27 cellular contexts compared by ENCODE assay signal in the genomic region with DNA sequence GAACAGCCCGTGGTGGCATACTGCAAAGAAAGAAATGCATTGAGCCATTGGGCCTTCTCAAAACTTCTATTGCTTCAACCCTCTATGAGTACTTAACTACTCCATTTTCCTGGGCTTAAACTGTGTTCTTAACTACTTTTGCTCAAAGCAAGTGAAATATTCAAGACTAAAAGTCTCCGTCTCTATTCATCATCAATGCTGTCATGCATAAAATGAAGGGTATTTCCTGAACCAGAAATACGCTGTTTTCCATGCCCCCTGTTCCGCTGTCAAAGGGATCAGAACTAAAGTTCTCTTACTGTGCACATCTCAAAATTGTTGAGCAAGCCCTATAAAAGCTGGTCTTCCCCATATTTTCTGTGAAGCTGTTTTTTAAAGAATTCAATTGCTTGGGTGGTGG. TPM values are rescaled to one million over a fixed set of nuclear protein-coding genes. Genes with fewer than 3 reads are reported as not detected.
DNase-seq lines count a peak whose midpoint lies in the region; ATAC-seq and TF ChIP-seq lines count a peak whose summit lies in the region.
"Had no signal": no experiment of that assay in that cellular context is flagged by ENCODE, and none has a peak within 500 bp of the region (broad histone marks: within the 10 kb centered on the region; RNA-seq: fewer than 3 reads in every experiment).

No MANE protein-coding gene starts in this region.

- H3K36me3 ChIP-seq in SK-N-MC (ENCODE audit: insufficient read depth, low read length) (peaks cover 24% of the 10 kb centered on the region), tibial artery (peaks cover 8 to 23% (median 19%) of the 10 kb centered on the region in 3 donors), SK-N-SH (replicated peaks in 1 of 2; ENCODE audit: control insufficient read depth in 1 of 2, insufficient read depth in 2 of 2, low read length in 1 of 2) (peaks cover 9 to 17% of the 10 kb centered on the region in 2 experiments)

- peaks cover 43% of the 10 kb centered on the region for H3K4me1 ChIP-seq in foreskin keratinocyte
- peaks cover 0 to 53% (median 34%) of the 10 kb centered on the region in 4 donors for H3K4me1 ChIP-seq in tibial artery
- peaks cover 0 to 43% of the 10 kb centered on the region in 2 experiments; a peak in 2 of 4 replicates for H3K4me1 ChIP-seq in SK-N-SH (ENCODE audit: control insufficient read depth in 1 of 2, insufficient read depth in 2 of 2, low read depth in 1 of 2, low read length in 1 of 2)

- H3K27ac Mint-ChIP-seq in activated naive CD4-positive, alpha-beta T cell treated with anti-CD3 and anti-CD28 coated beads, Interleukin-2, amount 50 U/mL, for 24 hours = peak overlapping the region; percentile 86
- no peak overlapping the region for H3K27ac Mint-ChIP-seq in activated naive CD4-positive, alpha-beta T cell treated with anti-CD3 and anti-CD28 coated beads, Interleukin-2, amount 10 ng/mL, durations not matched to agents 7 days and 5 days
- H3K27ac Mint-ChIP-seq: activated naive CD8-positive, alpha-beta T cell treated with anti-CD3 and anti-CD28 coated beads, Interleukin-2, amount 10 ng/mL, durations not matched to agents 7 days and 5 days had no signal

- H3K4me3 Mint-ChIP-seq in activated naive CD4-positive, alpha-beta T cell treated with anti-CD3 and anti-CD28 coated beads, Interleukin-2, amount 50 U/mL, for 24 hours = no peak overlapping the region
- H3K4me3 Mint-ChIP-seq in activated naive CD4-positive, alpha-beta T cell treated with anti-CD3 and anti-CD28 coated beads, Interleukin-2, amount 10 ng/mL, durations not matched to agents 7 days and 5 days = no peak overlapping the region
- H3K4me3 Mint-ChIP-seq: activated naive CD8-positive, alpha-beta T cell treated with anti-CD3 and anti-CD28 coated beads, Interleukin-2, amount 10 ng/mL, durations not matched to agents 7 days and 5 days; brain; CD4-positive, CD25-positive, alpha-beta regulatory T cell had no signal

- no peak overlapping the region for H3K4me2 ChIP-seq in SK-N-SH
- H3K4me2 ChIP-seq: KMS-11 had no signal

- no peak for TF ChIP-seq RAD21 in SK-N-SH (IDR thresholded peaks at IDR 0.05; ENCODE audit: low read length)

- intact Hi-C loops in tibial artery (cut with DNase I; ENCODE audit: low total_unique reads) = no loop called here

- ATAC-seq in foreskin keratinocyte = no peak
- ATAC-seq: heart left ventricle, left colon had no signal

- CTCF ChIA-PET in activated naive CD4-positive, alpha-beta T cell treated with anti-CD3 and anti-CD28 coated beads, Interleukin-2, amount 10 ng/mL, durations not matched to agents 7 days and 5 days (lab: Charles Lee) = interaction anchor here (1.1 kb wide), 1 partner anchor 21 kb away, joined by 3 read pairs; no protein-coding TSS in a partner anchor
- CTCF ChIA-PET in SK-N-SH (lab: Yijun Ruan, JAX) = interaction anchor here (2.0 kb wide), 1 partner anchor 21 kb away, joined by 10 read pairs; no protein-coding TSS in a partner anchor

- POLR2A ChIA-PET in SK-N-SH (lab: Yijun Ruan, JAX) = no interaction called here

- TF ChIP-seq EP300 in SK-N-SH (IDR thresholded peaks at IDR 0.05; ENCODE audit: borderline replicate concordance in 1 of 2, low read depth in 1 of 2, low read length in 1 of 2) = no peak

- H3K4me3 ChIP-seq in SK-N-MC (peak overlapping the region; percentile 44), tibial artery (no peak overlapping the region), SK-N-SH (ENCODE audit: low read depth in 2 of 2, low read length in 1 of 2) (no peak overlapping the region)
- H3K4me3 ChIP-seq: HAP-1, heart left ventricle had no signal

- H3K27me3 ChIP-seq in foreskin keratinocyte (no peaks in the 10 kb centered on the region), tibial artery (no peaks in the 10 kb centered on the region), SK-N-SH (ENCODE audit: insufficient read depth) (no peaks in the 10 kb centered on the region)
- H3K27me3 ChIP-seq: heart left ventricle had no signal

- DNase-seq in activated naive CD4-positive, alpha-beta T cell treated with anti-CD3 and anti-CD28 coated beads, Interleukin-2, amount 10 ng/mL, durations not matched to agents 7 days and 5 days = no peak
- DNase-seq in SK-N-MC (ENCODE audit: low read depth, low spot score) = peak; percentile 80
- DNase-seq in foreskin keratinocyte = no peak
- DNase-seq in tibial artery = no peak
- DNase-seq in A172 (ENCODE audit: low spot score) = no peak
- DNase-seq in SK-N-SH = no peak
- DNase-seq in NCI-H510A (lab: John Stamatoyannopoulos, UW) = no peak
- DNase-seq: activated naive CD8-positive, alpha-beta T cell treated with anti-CD3 and anti-CD28 coated beads, Interleukin-2, amount 10 ng/mL, durations not matched to agents 7 days and 5 days; CD4-positive, CD25-positive, alpha-beta regulatory T cell; heart left ventricle; left colon; mesendoderm; NCI-H146; NCI-H2171 treated with DMSO at 0.1 percent for 48 hours; NCI-H69; nucleus accumbens; RPMI8226 had no signal

- H3K9me2 ChIP-seq in SK-N-SH = no peaks in the 10 kb centered on the region

- H3K9ac ChIP-seq in SK-N-MC (ENCODE audit: insufficient read length) (no peak overlapping the region), SK-N-SH (no peak overlapping the region)
- H3K9ac ChIP-seq: KMS-11 had no signal

- H3K9me3 ChIP-seq in SK-N-MC (ENCODE audit: low read depth, low read length) = no peaks in the 10 kb centered on the region
- H3K9me3 ChIP-seq in tibial artery = no peaks in the 10 kb centered on the region
- H3K9me3 ChIP-seq in SK-N-SH = no peaks in the 10 kb centered on the region
- H3K9me3 ChIP-seq: HAP-1, heart left ventricle had no signal

- H3K27me3 Mint-ChIP-seq in activated naive CD4-positive, alpha-beta T cell treated with anti-CD3 and anti-CD28 coated beads, Interleukin-2, amount 50 U/mL, for 24 hours = no peaks in the 10 kb centered on the region
- no peaks in the 10 kb centered on the region for H3K27me3 Mint-ChIP-seq in activated naive CD4-positive, alpha-beta T cell treated with anti-CD3 and anti-CD28 coated beads, Interleukin-2, amount 10 ng/mL, durations not matched to agents 7 days and 5 days
- H3K27me3 Mint-ChIP-seq: activated naive CD8-positive, alpha-beta T cell treated with anti-CD3 and anti-CD28 coated beads, Interleukin-2, amount 10 ng/mL, durations not matched to agents 7 days and 5 days; brain; CD4-positive, CD25-positive, alpha-beta regulatory T cell had no signal

- H2AFZ ChIP-seq in SK-N-SH (ENCODE audit: low read depth) = no peak overlapping the region

- H3K9me3 Mint-ChIP-seq in activated naive CD4-positive, alpha-beta T cell treated with anti-CD3 and anti-CD28 coated beads, Interleukin-2, amount 50 U/mL, for 24 hours = no peaks in the 10 kb centered on the region
- no peaks in the 10 kb centered on the region for H3K9me3 Mint-ChIP-seq in activated naive CD4-positive, alpha-beta T cell treated with anti-CD3 and anti-CD28 coated beads, Interleukin-2, amount 10 ng/mL, durations not matched to agents 7 days and 5 days
- H3K9me3 Mint-ChIP-seq: activated naive CD8-positive, alpha-beta T cell treated with anti-CD3 and anti-CD28 coated beads, Interleukin-2, amount 10 ng/mL, durations not matched to agents 7 days and 5 days; CD4-positive, CD25-positive, alpha-beta regulatory T cell had no signal

- H3K79me2 ChIP-seq in SK-N-SH (ENCODE audit: insufficient read depth) = peaks cover 59% of the 10 kb centered on the region

- H3K4me1 Mint-ChIP-seq in activated naive CD4-positive, alpha-beta T cell treated with anti-CD3 and anti-CD28 coated beads, Interleukin-2, amount 50 U/mL, for 24 hours = peaks cover 91% of the 10 kb centered on the region
- peaks cover 66% of the 10 kb centered on the region for H3K4me1 Mint-ChIP-seq in activated naive CD4-positive, alpha-beta T cell treated with anti-CD3 and anti-CD28 coated beads, Interleukin-2, amount 10 ng/mL, durations not matched to agents 7 days and 5 days

- peaks cover 25% of the 10 kb centered on the region for H3K36me3 Mint-ChIP-seq in activated naive CD4-positive, alpha-beta T cell treated with anti-CD3 and anti-CD28 coated beads, Interleukin-2, amount 50 U/mL, for 24 hours
- H3K36me3 Mint-ChIP-seq in activated naive CD4-positive, alpha-beta T cell treated with anti-CD3 and anti-CD28 coated beads, Interleukin-2, amount 10 ng/mL, durations not matched to agents 7 days and 5 days = peaks cover 45% of the 10 kb centered on the region

- WGBS in SK-N-SH (ENCODE audit: low lambda C conversion rate) = 96% methylated on average over 4 of the region's 4 CpGs

- TF ChIP-seq CTCF in foreskin keratinocyte (conservative IDR thresholded peaks at IDR 0.05) (no peak), tibial artery (IDR thresholded peaks at IDR 0.05) (no peak), SK-N-SH (IDR thresholded peaks at IDR 0.05) (no peak)

- peaks cover 32% of the 10 kb centered on the region for H4K20me1 ChIP-seq in SK-N-SH (ENCODE audit: insufficient read depth)

- H3K27ac ChIP-seq in SK-N-MC (peak overlapping the region; percentile 82), foreskin keratinocyte (peak overlapping the region; percentile 98), tibial artery (peak overlapping the region; percentile 56 to 68), SK-N-SH (ENCODE audit: low read depth in 2 of 2, low read length in 1 of 2) (no peak overlapping the region)
- H3K27ac ChIP-seq: heart left ventricle, KMS-11 had no signal

- no peaks in the 10 kb centered on the region for H3F3A ChIP-seq in SK-N-SH (replicated peaks; ENCODE audit: insufficient read depth)

TF ChIP-seq in SK-N-SH, 30 proteins besides CTCF, POLR2A, EP300 and RAD21 (continues in another document):
- TF ChIP-seq TEAD4 (IDR thresholded peaks at IDR 0.05; ENCODE audit: borderline replicate concordance, insufficient read depth) (no peak), TCF12 (IDR thresholded peaks at IDR 0.05) (no peak), NRF1 (IDR thresholded peaks at IDR 0.05; ENCODE audit: low read depth, low read length) (no peak), SMC3 (IDR thresholded peaks at IDR 0.05; ENCODE audit: low read depth, low read length) (no peak), CHD2 (IDR thresholded peaks at IDR 0.05; ENCODE audit: low read length, partially characterized antibody) (no peak)

RNA-seq across cellular contexts. Expression of gene SIAH2, which starts 20.3 kb away (rescaled TPM):
- total RNA-seq in foreskin keratinocyte = 33.3 and 37.7 TPM in 2 replicates
- polyA plus RNA-seq in foreskin keratinocyte (26.5 and 30.2 TPM in 2 replicates), SK-N-SH (2012; rRNA removed) (13.5 and 18.4 TPM in 2 replicates)
- 23.4 and 25.8 TPM in 2 replicates for total RNA-seq in A172 (2014; rRNA removed; shearing (Covaris generic))
- 10.8 and 11.7 TPM in 2 replicates for polyA plus RNA-seq in SK-N-SH (2012; cell fraction: cytosol; rRNA removed)
- polyA plus RNA-seq in SK-N-SH (2012; cell fraction: nucleus; rRNA removed) = 18.8 and 34.3 TPM in 2 replicates

RNA-seq across cellular contexts. Expression of gene ERICH6, which starts 39.0 kb away (rescaled TPM):
- total RNA-seq in foreskin keratinocyte = not detected in 2 replicates
- polyA plus RNA-seq in foreskin keratinocyte (not detected in 2 replicates), SK-N-SH (2012; rRNA removed) (0.08 and 0.21 TPM in 2 replicates)
- not detected in 2 replicates for total RNA-seq in A172 (2014; rRNA removed; shearing (Covaris generic))
- 0.04 TPM in 2 replicates for polyA plus RNA-seq in SK-N-SH (2012; cell fraction: cytosol; rRNA removed)
- 0.06 and 0.19 TPM in 2 replicates for polyA plus RNA-seq in SK-N-SH (2012; cell fraction: nucleus; rRNA removed)
- total RNA-seq: CD4-positive, CD25-positive, alpha-beta regulatory T cell; epithelial cell of proximal tubule; left colon; myocyte; pulmonary artery endothelial cell; skeletal muscle tissue; T-helper 2 cell treated with Interferon-gamma antibody and Interleukin-4, amounts not matched to agents 100 ng/mL and 5 ng/mL, for 36 hours had no signal
- polyA plus RNA-seq: AG04450, heart left ventricle had no signal

Comparison
In these comparisons a context has a peak if more than half of its experiments do, and no peak if none do; other contexts are left out.
1. H3K27ac ChIP-seq: peak in SK-N-MC (single experiment), foreskin keratinocyte (single experiment) and tibial artery (2 of 2); none in SK-N-SH (0 of 2).